Comparison of ENCODE assay signal across 1 cellular context in genomic region chr5:28174691-28175090, GRCh38.
TF ChIP-seq lines count a peak whose summit lies in the region.

No MANE protein-coding gene starts in this region.

TF ChIP-seq in K562, 482 proteins besides CTCF, POLR2A, EP300 and RAD21 (continued from another document):
- TF ChIP-seq MLLT1 (IDR thresholded peaks at IDR 0.05) (no peak), ZNF431 (CRISPR knock-in tag; IDR thresholded peaks at IDR 0.05) (no peak), SLC30A9 (CRISPR knock-in tag; IDR thresholded peaks at IDR 0.05) (no peak), ZNF12 (CRISPR knock-in tag; IDR thresholded peaks at IDR 0.05) (no peak), ZBTB9 (CRISPR knock-in tag; IDR thresholded peaks at IDR 0.05) (no peak), ZFP30 (CRISPR knock-in tag; IDR thresholded peaks at IDR 0.05; ENCODE audit: borderline replicate concordance) (no peak), ZNF436 (CRISPR knock-in tag; IDR thresholded peaks at IDR 0.05) (no peak)
